8 cellular contexts compared by ENCODE assay signal in the genomic region with DNA sequence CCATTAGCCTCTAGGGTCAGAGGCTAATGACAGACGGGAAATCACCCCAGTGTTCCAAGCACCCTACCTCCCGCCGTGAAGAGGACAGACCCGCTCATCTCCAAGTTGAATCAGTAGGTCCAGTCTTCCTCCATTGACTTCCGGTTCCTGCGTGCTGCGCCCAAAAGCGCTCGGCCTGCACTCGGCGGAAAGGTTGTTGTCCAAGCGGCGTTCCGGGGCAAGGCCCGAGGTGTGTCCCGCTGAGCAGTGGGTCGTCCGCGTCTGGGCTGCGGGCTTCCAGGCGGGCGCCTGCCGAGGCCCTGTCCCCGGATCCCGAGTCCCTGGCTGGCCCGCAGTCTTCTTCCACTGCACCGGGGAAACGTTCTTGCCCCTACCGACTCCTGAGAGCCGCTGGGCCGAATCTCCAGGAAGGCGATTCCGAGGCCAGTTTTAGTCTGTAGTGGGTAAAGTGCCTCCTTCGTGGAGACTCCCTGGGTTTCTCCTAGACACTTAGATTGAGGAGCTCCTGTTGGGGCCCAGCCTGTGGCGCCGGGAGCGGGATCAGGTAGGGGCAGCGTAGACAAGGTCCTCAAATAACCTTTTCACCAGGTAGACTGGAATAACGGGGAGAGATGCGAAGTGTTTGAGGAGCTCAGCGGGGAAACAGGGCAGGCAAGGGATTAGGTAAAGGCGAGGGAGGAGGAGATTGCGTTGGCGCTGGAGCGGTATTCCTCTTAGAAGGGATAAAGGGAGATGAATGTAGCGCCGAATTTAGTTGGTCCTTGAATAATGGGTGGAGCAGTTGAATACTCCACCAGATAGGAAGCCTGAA. TPM values are rescaled to one million over a fixed set of nuclear protein-coding genes. Genes with fewer than 3 reads are reported as not detected.
DNase-seq lines count a peak whose midpoint lies in the region; ATAC-seq, FAIRE-seq and TF ChIP-seq lines count a peak whose summit lies in the region.

A gene with protein sequence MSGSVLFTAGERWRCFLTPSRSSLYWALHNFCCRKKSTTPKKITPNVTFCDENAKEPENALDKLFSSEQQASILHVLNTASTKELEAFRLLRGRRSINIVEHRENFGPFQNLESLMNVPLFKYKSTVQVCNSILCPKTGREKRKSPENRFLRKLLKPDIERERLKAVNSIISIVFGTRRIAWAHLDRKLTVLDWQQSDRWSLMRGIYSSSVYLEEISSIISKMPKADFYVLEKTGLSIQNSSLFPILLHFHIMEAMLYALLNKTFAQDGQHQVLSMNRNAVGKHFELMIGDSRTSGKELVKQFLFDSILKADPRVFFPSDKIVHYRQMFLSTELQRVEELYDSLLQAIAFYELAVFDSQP (minus strand): TSS at position 138 of the 811 bp plus-strand sequence. CDS start 40 bp downstream, at position 98.

- peak within 1 kb of the TSS; percentile 90 to 98 for H3K9ac ChIP-seq in kidney (ENCODE audit: low read length in 2 of 2)

- H3K36me3 ChIP-seq in kidney (ENCODE audit: control insufficient read depth in 1 of 2, insufficient read depth in 2 of 2, low read length in 2 of 2), result peaks cover 4 to 5% of the 10 kb centered on the region in 2 donors

- ATAC-seq in GM19023 (IDR thresholded peaks at IDR 0.05; ENCODE audit: unreplicated experiment) (peak; percentile 83), HG03280 (IDR thresholded peaks at IDR 0.05; ENCODE audit: unreplicated experiment) (peak; percentile 92)

- peak within 1 kb of the TSS; percentile 20 to 49 for H3K27ac ChIP-seq in kidney (ENCODE audit: low read depth in 2 of 2, low read length in 2 of 2)

- peak within 1 kb of the TSS; percentile 97 for H3K4me3 ChIP-seq in AG09309 (ENCODE audit: control insufficient read depth, low read depth, low read length)
- H3K4me3 ChIP-seq in kidney (ENCODE audit: low read length in 2 of 2), result peak within 1 kb of the TSS; percentile 81 to 99

- intact Hi-C loops in kidney (cut with DNase I), result no loop called here

- no peak for FAIRE-seq in kidney (lab: Jason Lieb, UNC)

- H3K9me3 ChIP-seq in kidney (ENCODE audit: control insufficient read depth in 1 of 2, low read length in 2 of 2), result no peaks in the 10 kb centered on the region

- TF ChIP-seq CTCF in AG09309 (IDR thresholded peaks at IDR 0.05; ENCODE audit: control insufficient read depth, insufficient read depth, low read depth, low read length, missing control alignments) (no peak), kidney (IDR thresholded peaks at IDR 0.05; ENCODE audit: borderline replicate concordance, extremely low read depth, insufficient read depth) (no peak)

- peak; percentile 59 for DNase-seq in AG09309 (ENCODE audit: low read depth)
- DNase-seq in NCI-H446 treated with DMSO at 0.1 percent for 48 hours (lab: John Stamatoyannopoulos, UW), result peak; percentile 57
- peak; percentile 79 to 81 for DNase-seq in activated CD4-positive, alpha-beta T cell treated with anti-CD3 and anti-CD28 coated beads for 24 hours (ENCODE audit: low read depth in 2 of 2)
- DNase-seq in cerebellum (ENCODE audit: low spot score), result peak; percentile 85
- DNase-seq in kidney, result peak; percentile 95
- peak; percentile 76 to 82 for DNase-seq in stimulated activated CD4-positive, alpha-beta T cell treated with anti-CD3 and anti-CD28 coated beads, Interleukin-15, amount 100 ng/mL, for 1 hour (ENCODE audit: low read depth in 1 of 2, low spot score in 1 of 2)

- H3K4me1 ChIP-seq in kidney (ENCODE audit: control insufficient read depth in 1 of 2, insufficient read depth in 1 of 2, low read depth in 1 of 2, low read length in 2 of 2), result peaks cover 0 to 3% of the 10 kb centered on the region in 2 donors

RNA-seq across cellular contexts. Expression of the gene that starts here (rescaled TPM):
- total RNA-seq in cerebellum, result 30.7 TPM
- total RNA-seq in kidney, result 14.0 TPM
- 14.3 TPM for polyA plus RNA-seq in kidney (ENCODE audit: insufficient read depth, low read depth, low replicate concordance)

Comparison
In these comparisons a context has a peak if more than half of its experiments do, and no peak if none do; other contexts are left out.
1. Peak in every context shown above with its lines: DNase-seq, ATAC-seq, H3K4me3 ChIP-seq and H3K27ac ChIP-seq.